ENCODE assay signal across 12 cellular contexts in genomic region chr2:234770081-234770506, GRCh38.
DNase-seq lines count a peak whose midpoint lies in the region; ATAC-seq and TF ChIP-seq lines count a peak whose summit lies in the region.
"Had no signal": no experiment of that assay in that cellular context is flagged by ENCODE, and none has a peak within 500 bp of the region (broad histone marks: within the 10 kb centered on the region; RNA-seq: fewer than 3 reads in every experiment).

No MANE protein-coding gene starts in this region.

- peaks cover 3% of the 10 kb centered on the region for H3K27me3 ChIP-seq in osteoblast (ENCODE audit: insufficient read depth, low read length)

- H3K9me3 ChIP-seq in osteoblast (ENCODE audit: low read depth, low read length), result no peaks in the 10 kb centered on the region
- H3K9me3 ChIP-seq in mucosa of descending colon, result no peaks in the 10 kb centered on the region

- H4K20me1 ChIP-seq in osteoblast (ENCODE audit: insufficient read depth, low read length), result no peaks in the 10 kb centered on the region

- H3K4me3 ChIP-seq in osteoblast (ENCODE audit: insufficient read depth, low read length) (no peak overlapping the region), mucosa of descending colon (no peak overlapping the region)

- H2AFZ ChIP-seq in osteoblast (ENCODE audit: low read length), result no peak overlapping the region

- H3K4me1 ChIP-seq in osteoblast (ENCODE audit: insufficient read depth, low read length), result peaks cover 6% of the 10 kb centered on the region
- no peaks in the 10 kb centered on the region for H3K4me1 ChIP-seq in mucosa of descending colon (ENCODE audit: low read depth)
- H3K4me1 ChIP-seq: foreskin keratinocyte had no signal

- H3K36me3 ChIP-seq in osteoblast (ENCODE audit: insufficient read depth, low read length) (no peaks in the 10 kb centered on the region), mucosa of descending colon (ENCODE audit: low read depth) (no peaks in the 10 kb centered on the region)

- ATAC-seq in GM19324 (IDR thresholded peaks at IDR 0.05; ENCODE audit: low FRiP score, unreplicated experiment), result no peak
- ATAC-seq in mucosa of descending colon, result no peak
- ATAC-seq: activated T-cell treated with anti-CD3 and anti-CD28 coated beads, Interleukin-2, amount 50 U/mL, for 72 hours; foreskin keratinocyte; stimulated activated naive CD8-positive, alpha-beta T cell treated with anti-CD3 and anti-CD28 coated beads, Interleukin-15, amount 100 ng/mL, for 72 hours had no signal

- intact Hi-C loops in mucosa of descending colon (cut with DNase I, micrococcal nuclease), result no loop called here

- TF ChIP-seq CTCF in osteoblast (IDR thresholded peaks at IDR 0.05; ENCODE audit: extremely low read depth, low read depth, low read length) (no peak), mucosa of descending colon (IDR thresholded peaks at IDR 0.05) (no peak)

- DNase-seq in DMS79 treated with DMSO at 0.1 percent for 48 hours (lab: John Stamatoyannopoulos, UW), result peak; percentile 90
- DNase-seq in NCI-H226, result peak; percentile 14
- DNase-seq in osteoblast (ENCODE audit: insufficient read length, low spot score, missing footprints), result peak; percentile 69
- DNase-seq in T-helper 1 cell, result no peak
- DNase-seq in HT-29 (ENCODE audit: low spot score), result no peak
- DNase-seq in mucosa of descending colon, result no peak
- DNase-seq: activated T-cell treated with anti-CD3 and anti-CD28 coated beads, Interleukin-2, amount 50 U/mL, for 72 hours; CD4-positive, alpha-beta T cell; foreskin keratinocyte; stimulated activated naive CD8-positive, alpha-beta T cell treated with anti-CD3 and anti-CD28 coated beads, Interleukin-15, amount 100 ng/mL, for 72 hours had no signal

- no peak overlapping the region for H3K4me2 ChIP-seq in osteoblast (ENCODE audit: insufficient read depth, low read length)

- peak overlapping the region; percentile 24 for H3K27ac ChIP-seq in cingulate gyrus (ENCODE audit: low read depth, low read length)
- H3K27ac ChIP-seq in osteoblast (ENCODE audit: low read depth, low read length), result no peak overlapping the region
- H3K27ac ChIP-seq: foreskin keratinocyte had no signal

- H3K79me2 ChIP-seq in osteoblast (ENCODE audit: insufficient read depth, low read length), result no peaks in the 10 kb centered on the region

Comparison
In these comparisons a context has a peak if more than half of its experiments do, and no peak if none do; other contexts are left out.
1. DNase-seq: peak in DMS79 treated with DMSO at 0.1 percent for 48 hours (single experiment), NCI-H226 (single experiment) and osteoblast (single experiment); none in T-helper 1 cell (0 of 5), HT-29 (single experiment) and mucosa of descending colon (0 of 3).